ENCODE assay signal across 28 cellular contexts in genomic region chr2:113922784-113923183, GRCh38. TPM values are rescaled to one million over a fixed set of nuclear protein-coding genes. Genes with fewer than 3 reads are reported as not detected.
A peak's percentile ranks its signal among the peaks of the same experiment; 100 is the strongest.
DNase-seq lines count a peak whose midpoint lies in the region; ATAC-seq, FAIRE-seq and TF ChIP-seq lines count a peak whose summit lies in the region.
"Had no signal": no experiment of that assay in that cellular context is flagged by ENCODE, and none has a peak within 500 bp of the region (broad histone marks: within the 10 kb centered on the region; RNA-seq: fewer than 3 reads in every experiment).

No MANE protein-coding gene starts in this region.

- no peak overlapping the region for H3K4me2 ChIP-seq in OCI-LY3 (ENCODE audit: low read length)

- H3K4me1 Mint-ChIP-seq in activated CD8-positive, alpha-beta memory T cell treated with anti-CD3 and anti-CD28 coated beads, Interleukin-2, amount 10 ng/mL, durations not matched to agents 7 days and 5 days = peaks cover 30% of the 10 kb centered on the region
- H3K4me1 Mint-ChIP-seq in stimulated activated naive CD8-positive, alpha-beta T cell treated with anti-CD3 and anti-CD28 coated beads, Interleukin-15, amount 100 ng/mL, for 72 hours = peaks cover 4% of the 10 kb centered on the region
- H3K4me1 Mint-ChIP-seq: brain, H9 had no signal

- H4K20me1 ChIP-seq in OCI-LY3 (ENCODE audit: insufficient read depth, low read length) = peaks cover 82% of the 10 kb centered on the region

- no peak for FAIRE-seq in kidney (lab: Jason Lieb, UNC)
- FAIRE-seq: G401.6 had no signal

- H3K36me3 ChIP-seq in OCI-LY3 (replicated peaks; ENCODE audit: low read depth, low read length) (peaks cover 66% of the 10 kb centered on the region), kidney (ENCODE audit: control insufficient read depth in 1 of 2, insufficient read depth in 2 of 2, low read length in 2 of 2) (peaks cover 4 to 9% of the 10 kb centered on the region in 2 donors)
- H3K36me3 ChIP-seq: ovary had no signal

- peak; percentile 14 for ATAC-seq in activated CD8-positive, alpha-beta memory T cell treated with anti-CD3 and anti-CD28 coated beads, Interleukin-2, amount 10 ng/mL, durations not matched to agents 7 days and 5 days
- peak; percentile 34 for ATAC-seq in GM21529 (IDR thresholded peaks at IDR 0.05; ENCODE audit: unreplicated experiment)
- peak; percentile 85 for ATAC-seq in stimulated activated naive CD8-positive, alpha-beta T cell treated with anti-CD3 and anti-CD28 coated beads, Interleukin-15, amount 100 ng/mL, for 72 hours
- ATAC-seq in GM18873 (IDR thresholded peaks at IDR 0.05; ENCODE audit: low FRiP score, unreplicated experiment) = no peak
- ATAC-seq in left cardiac atrium = no peak
- ATAC-seq: left lung had no signal

- no peaks in the 10 kb centered on the region for H3K27me3 ChIP-seq in OCI-LY3 (ENCODE audit: low read depth, low read length)
- H3K27me3 ChIP-seq: left lung, ovary had no signal

- no peak for DNase-seq in activated CD8-positive, alpha-beta memory T cell treated with anti-CD3 and anti-CD28 coated beads, Interleukin-2, amount 10 ng/mL, durations not matched to agents 7 days and 5 days
- DNase-seq in activated CD8-positive, alpha-beta memory T cell treated with anti-CD3 and anti-CD28 coated beads for 24 hours = no peak
- DNase-seq in stimulated activated naive CD8-positive, alpha-beta T cell treated with anti-CD3 and anti-CD28 coated beads, Interleukin-15, amount 100 ng/mL, for 72 hours = no peak
- no peak for DNase-seq in kidney
- no peak for DNase-seq in left cardiac atrium
- DNase-seq: 8988T; activated B cell treated with CpG ODN at 0.5 μM for 24 hours; activated CD4-positive, alpha-beta T cell treated with anti-CD3 and anti-CD28 coated beads, Interleukin-2, amount 10 ng/mL, durations not matched to agents 7 days and 5 days; activated naive CD4-positive, alpha-beta T cell treated with anti-CD3 and anti-CD28 coated beads for 36 hours; amniotic stem cell; erythroblast; H9; left lung; mesenchymal stem cell; NCI-H1092 treated with DMSO at 0.1 percent for 48 hours; NCI-H187; NCI-H2171; ovary; PC-3; stimulated activated CD4-positive, alpha-beta T cell treated with anti-CD3 and anti-CD28 coated beads, Interleukin-4, amount 100 ng/mL, for 24 hours; substantia nigra had no signal

- no peak overlapping the region for H2AFZ ChIP-seq in OCI-LY3 (ENCODE audit: low read depth, low read length)

- H3K4me3 ChIP-seq in OCI-LY3 (ENCODE audit: low read length) (no peak overlapping the region), kidney (ENCODE audit: low read length in 2 of 2) (no peak overlapping the region)
- H3K4me3 ChIP-seq: left lung, ovary had no signal

- H3K36me3 Mint-ChIP-seq in activated CD8-positive, alpha-beta memory T cell treated with anti-CD3 and anti-CD28 coated beads, Interleukin-2, amount 10 ng/mL, durations not matched to agents 7 days and 5 days = peaks cover 35% of the 10 kb centered on the region

- H3K79me2 ChIP-seq in OCI-LY3 (ENCODE audit: low read length) = peaks cover 99% of the 10 kb centered on the region

- H3K4me1 ChIP-seq in OCI-LY3 (ENCODE audit: low read length) (peaks cover 33% of the 10 kb centered on the region), kidney (ENCODE audit: control insufficient read depth in 1 of 2, insufficient read depth in 1 of 2, low read depth in 1 of 2, low read length in 2 of 2) (no peaks in the 10 kb centered on the region)

- no peak for TF ChIP-seq CTCF in OCI-LY3 (IDR thresholded peaks at IDR 0.05; ENCODE audit: low read depth, low read length)
- no peak for TF ChIP-seq CTCF in kidney (IDR thresholded peaks at IDR 0.05; ENCODE audit: borderline replicate concordance, extremely low read depth, insufficient read depth)

- no peaks in the 10 kb centered on the region for H3K9me3 Mint-ChIP-seq in activated CD8-positive, alpha-beta memory T cell treated with anti-CD3 and anti-CD28 coated beads, Interleukin-2, amount 10 ng/mL, durations not matched to agents 7 days and 5 days (ENCODE audit: low read depth)
- no peaks in the 10 kb centered on the region for H3K9me3 Mint-ChIP-seq in stimulated activated naive CD8-positive, alpha-beta T cell treated with anti-CD3 and anti-CD28 coated beads, Interleukin-15, amount 100 ng/mL, for 72 hours
- H3K9me3 Mint-ChIP-seq: activated B cell treated with CpG ODN at 0.5 μM for 24 hours; activated CD4-positive, alpha-beta T cell treated with anti-CD3 and anti-CD28 coated beads, Interleukin-2, amount 10 ng/mL, durations not matched to agents 7 days and 5 days; activated naive CD4-positive, alpha-beta T cell treated with anti-CD3 and anti-CD28 coated beads for 36 hours; brain; CD14-positive monocyte; dendritic cell treated with granulocyte-macrophage colony-stimulating factor and Interleukin-4, amounts not matched to agents 40 ng/mL and 50 ng/mL, for 4 days; H9 had no signal

- no peak overlapping the region for H3K4me3 Mint-ChIP-seq in activated CD8-positive, alpha-beta memory T cell treated with anti-CD3 and anti-CD28 coated beads, Interleukin-2, amount 10 ng/mL, durations not matched to agents 7 days and 5 days
- H3K4me3 Mint-ChIP-seq in stimulated activated naive CD8-positive, alpha-beta T cell treated with anti-CD3 and anti-CD28 coated beads, Interleukin-15, amount 100 ng/mL, for 72 hours = no peak overlapping the region
- H3K4me3 Mint-ChIP-seq: activated naive CD4-positive, alpha-beta T cell treated with anti-CD3 and anti-CD28 coated beads for 36 hours; brain; CD14-positive monocyte; dendritic cell treated with granulocyte-macrophage colony-stimulating factor and Interleukin-4, amounts not matched to agents 40 ng/mL and 50 ng/mL, for 4 days; H9 had no signal

- H3K9ac ChIP-seq in OCI-LY3 (ENCODE audit: low read length) (no peak overlapping the region), kidney (ENCODE audit: low read length in 2 of 2) (no peak overlapping the region)

- H3K27ac Mint-ChIP-seq in activated CD8-positive, alpha-beta memory T cell treated with anti-CD3 and anti-CD28 coated beads, Interleukin-2, amount 10 ng/mL, durations not matched to agents 7 days and 5 days = no peak overlapping the region
- no peak overlapping the region for H3K27ac Mint-ChIP-seq in stimulated activated naive CD8-positive, alpha-beta T cell treated with anti-CD3 and anti-CD28 coated beads, Interleukin-15, amount 100 ng/mL, for 72 hours
- H3K27ac Mint-ChIP-seq: activated B cell treated with CpG ODN at 0.5 μM for 24 hours; activated CD4-positive, alpha-beta T cell treated with anti-CD3 and anti-CD28 coated beads, Interleukin-2, amount 10 ng/mL, durations not matched to agents 7 days and 5 days; activated naive CD4-positive, alpha-beta T cell treated with anti-CD3 and anti-CD28 coated beads for 36 hours; brain; CD14-positive monocyte; dendritic cell treated with granulocyte-macrophage colony-stimulating factor and Interleukin-4, amounts not matched to agents 40 ng/mL and 50 ng/mL, for 4 days; H9 had no signal

- H3K27ac ChIP-seq in OCI-LY3 (ENCODE audit: low read length) = peak overlapping the region; percentile 38
- no peak overlapping the region for H3K27ac ChIP-seq in kidney (ENCODE audit: low read depth in 2 of 2, low read length in 2 of 2)
- H3K27ac ChIP-seq: left lung, ovary had no signal

- intact Hi-C loops in kidney (cut with DNase I) = no loop called here
- intact Hi-C loops in left cardiac atrium (cut with DNase I) = no loop called here

- H3K9me3 ChIP-seq in OCI-LY3 (ENCODE audit: insufficient read depth, low read length) (no peaks in the 10 kb centered on the region), kidney (ENCODE audit: control insufficient read depth in 1 of 2, low read length in 2 of 2) (no peaks in the 10 kb centered on the region)
- H3K9me3 ChIP-seq: left lung, ovary had no signal

- CTCF ChIA-PET in activated CD8-positive, alpha-beta memory T cell treated with anti-CD3 and anti-CD28 coated beads, Interleukin-2, amount 10 ng/mL, durations not matched to agents 7 days and 5 days (lab: Charles Lee) = no interaction called here

- no peaks in the 10 kb centered on the region for H3K27me3 Mint-ChIP-seq in activated CD8-positive, alpha-beta memory T cell treated with anti-CD3 and anti-CD28 coated beads, Interleukin-2, amount 10 ng/mL, durations not matched to agents 7 days and 5 days
- no peaks in the 10 kb centered on the region for H3K27me3 Mint-ChIP-seq in stimulated activated naive CD8-positive, alpha-beta T cell treated with anti-CD3 and anti-CD28 coated beads, Interleukin-15, amount 100 ng/mL, for 72 hours
- H3K27me3 Mint-ChIP-seq: activated B cell treated with CpG ODN at 0.5 μM for 24 hours; activated CD4-positive, alpha-beta T cell treated with anti-CD3 and anti-CD28 coated beads, Interleukin-2, amount 10 ng/mL, durations not matched to agents 7 days and 5 days; brain; dendritic cell treated with granulocyte-macrophage colony-stimulating factor and Interleukin-4, amounts not matched to agents 40 ng/mL and 50 ng/mL, for 4 days had no signal

RNA-seq across cellular contexts. Expression of gene ACTR3, which starts 32.9 kb away (rescaled TPM):
- total RNA-seq in activated CD8-positive, alpha-beta memory T cell treated with anti-CD3 and anti-CD28 coated beads, Interleukin-2, amount 10 ng/mL, durations not matched to agents 7 days and 5 days = 100 to 1,000 TPM; 511 to 626 TPM
- total RNA-seq in kidney = 265 TPM
- polyA plus RNA-seq in kidney (ENCODE audit: insufficient read depth, low read depth, low replicate concordance) = 69.3 TPM
- 100 to 1,000 TPM; 132 to 184 TPM for total RNA-seq in left cardiac atrium

Comparison
In these comparisons a context has a peak if more than half of its experiments do, and no peak if none do; other contexts are left out.
1. ATAC-seq: peak in activated CD8-positive, alpha-beta memory T cell treated with anti-CD3 and anti-CD28 coated beads, Interleukin-2, amount 10 ng/mL, durations not matched to agents 7 days and 5 days (single experiment), GM21529 (single experiment) and stimulated activated naive CD8-positive, alpha-beta T cell treated with anti-CD3 and anti-CD28 coated beads, Interleukin-15, amount 100 ng/mL, for 72 hours (single experiment); none in GM18873 (single experiment) and left cardiac atrium (0 of 2).